ENCODE assay signal across 8 cellular contexts in genomic region chr5:171386861-171387254, GRCh38. TPM values are rescaled to one million over a fixed set of nuclear protein-coding genes. Genes with fewer than 3 reads are reported as not detected.
DNase-seq lines count a peak whose midpoint lies in the region; ATAC-seq, FAIRE-seq and TF ChIP-seq lines count a peak whose summit lies in the region.

No MANE protein-coding gene starts in this region.

- TF ChIP-seq POLR2A in K562 (conservative IDR thresholded peaks at IDR 0.05) (no peak), vagina (IDR thresholded peaks at IDR 0.05) (no peak)

- no peaks in the 10 kb centered on the region for H3K27me3 ChIP-seq in HUES6 (ENCODE audit: control insufficient read depth, insufficient read depth, low read length)
- H3K27me3 ChIP-seq in K562 (ENCODE audit: control insufficient read depth in 2 of 2, insufficient read depth in 2 of 2, low read length in 2 of 2), result no peaks in the 10 kb centered on the region
- H3K27me3 ChIP-seq in lower lobe of right lung (ENCODE audit: low read depth), result no peaks in the 10 kb centered on the region
- H3K27me3 ChIP-seq in vagina, result no peaks in the 10 kb centered on the region

- H3K36me3 ChIP-seq in HUES6 (ENCODE audit: control insufficient read depth, insufficient read depth, low read length), result peaks cover 35% of the 10 kb centered on the region
- H3K36me3 ChIP-seq in K562 (ENCODE audit: control insufficient read depth, insufficient read depth, low read length), result peaks cover 34% of the 10 kb centered on the region
- H3K36me3 ChIP-seq in lower lobe of right lung, result peaks cover 18% of the 10 kb centered on the region
- peaks cover under 1% of the 10 kb centered on the region in 2 donors for H3K36me3 ChIP-seq in vagina

- CTCF ChIA-PET in K562 (lab: Yijun Ruan, JAX; ENCODE audit: low intra/inter-chr PET ratio), result no interaction called here

- H3K4me3 ChIP-seq in HUES6 (ENCODE audit: low read depth, low read length), result peak overlapping the region; percentile 89
- peak overlapping the region; percentile 43 for H3K4me3 ChIP-seq in K562
- H3K4me3 ChIP-seq in lower lobe of right lung, result peak overlapping the region; percentile 95
- peak overlapping the region; percentile 93 to 95 for H3K4me3 ChIP-seq in vagina

- H2AFZ ChIP-seq in K562 (ENCODE audit: low read depth, low read length), result peak overlapping the region; percentile 93

- H3K9me1 ChIP-seq in K562 (ENCODE audit: control insufficient read depth, insufficient read depth, low read length), result peaks cover 6% of the 10 kb centered on the region

- in situ Hi-C loops in Caki2 (cut with HindIII; ENCODE audit: low pct_unique_long_range_greater_than_20kb, low sequenced_read_pairs) (no loop called here), K562 (cut with MboI) (no loop called here)

- intact Hi-C loops in K562 (cut with micrococcal nuclease), result no loop called here
- intact Hi-C loops in lower lobe of right lung (cut with DNase I), result no loop called here
- intact Hi-C loops in vagina (cut with DNase I), result no loop called here

- peak overlapping the region; percentile 94 for H3K9ac ChIP-seq in HUES6 (ENCODE audit: low read length)
- H3K9ac ChIP-seq in K562 (ENCODE audit: insufficient read depth in 1 of 2, low read depth in 2 of 2, low read length in 2 of 2), result peak overlapping the region; percentile 96 to 97

- H3K4me1 ChIP-seq in HUES6 (ENCODE audit: control insufficient read depth, insufficient read depth, low read length) (peaks cover 16% of the 10 kb centered on the region), K562 (replicated peaks in 1 of 2; ENCODE audit: control insufficient read depth in 2 of 2, insufficient read depth in 2 of 2, low read length in 2 of 2) (peaks cover 9% of the 10 kb centered on the region in 2 experiments; a peak in 4 of 5 replicates), lower lobe of right lung (peaks cover 38% of the 10 kb centered on the region), vagina (peaks cover 37% of the 10 kb centered on the region)

- TF ChIP-seq CTCF in K562 (IDR thresholded peaks at IDR 0.05 in 2 of 3, conservative IDR thresholded peaks at IDR 0.05 in 1 of 3; ENCODE audit: insufficient read depth in 2 of 3, low read depth in 1 of 3, low read length in 3 of 3), result no peak
- no peak for TF ChIP-seq CTCF in lower lobe of right lung (IDR thresholded peaks at IDR 0.05)
- no peak for TF ChIP-seq CTCF in vagina (IDR thresholded peaks at IDR 0.05)

- FAIRE-seq in K562 (lab: Jason Lieb, UNC), result peak; percentile 11

- BruUV-seq in K562 (replicated peaks; lab: Mats Ljungman, UMichigan), result TSS peak; percentile 99

- peaks cover 54% of the 10 kb centered on the region for H3K79me2 ChIP-seq in K562 (ENCODE audit: control insufficient read depth, insufficient read depth, low read length)

- POLR2A ChIA-PET in K562 (lab: Yijun Ruan, JAX), result interaction anchor here (0.6 to 3.6 kb wide), 12 partner anchors 9 to 1685 kb away, joined by 3 to 38 read pairs (median 4); no protein-coding TSS in a partner anchor

- TF ChIP-seq EP300 in K562 (IDR thresholded peaks at IDR 0.05; ENCODE audit: low read length), result no peak

- no peak for TF ChIP-seq RAD21 in K562 (CRISPR knock-in tag; conservative IDR thresholded peaks at IDR 0.05 in 1 of 2, IDR thresholded peaks at IDR 0.05 in 1 of 2)

- H3K27ac ChIP-seq in HUES6 (ENCODE audit: low read depth, low read length), result peak overlapping the region; percentile 93
- peak overlapping the region; percentile 93 for H3K27ac ChIP-seq in K562 (ENCODE audit: extremely low read depth, low read depth, low read length)
- H3K27ac ChIP-seq in lower lobe of right lung, result peak overlapping the region; percentile 94
- peak overlapping the region; percentile 94 for H3K27ac ChIP-seq in vagina

- H4K20me1 ChIP-seq in K562 (replicated peaks; ENCODE audit: control insufficient read depth, insufficient read depth, low read length), result peaks cover 39% of the 10 kb centered on the region

- H3K9me3 ChIP-seq in HUES6 (ENCODE audit: control insufficient read depth, insufficient read depth, low read depth, low read length), result no peaks in the 10 kb centered on the region
- no peaks in the 10 kb centered on the region; the same call in 1 of the 2 replicates for H3K9me3 ChIP-seq in K562 (replicated peaks; ENCODE audit: control insufficient read depth, insufficient read depth, low read depth, low read length)
- H3K9me3 ChIP-seq in lower lobe of right lung, result no peaks in the 10 kb centered on the region
- no peaks in the 10 kb centered on the region for H3K9me3 ChIP-seq in vagina

- DNase-seq in Caki2 (ENCODE audit: low read depth) (peak; percentile 27), K562 (ENCODE audit: extremely low read depth in 1 of 4, low spot score in 3 of 4) (peak in 2 of 4 experiments; percentile 30 to 47), lower lobe of right lung (peak; percentile 36), vagina (ENCODE audit: extremely low spot score in 2 of 2) (no peak), COLO668 (lab: John Stamatoyannopoulos, UW; ENCODE audit: unreplicated experiment) (no peak), foreskin melanocyte (no peak)

- H3K4me2 ChIP-seq in K562 (ENCODE audit: insufficient read depth, low read length), result peak overlapping the region; percentile 92

- 2% methylated on average over 16 of the region's 16 CpGs for WGBS in K562 (ENCODE audit: insufficient coverage, low coverage, missing lambda C conversion rate)

- ATAC-seq in K562 (no peak), lower lobe of right lung (peak in 1 of 2 donors; percentile 0), GM21526 (IDR thresholded peaks at IDR 0.05; ENCODE audit: low FRiP score, unreplicated experiment) (no peak)

TF ChIP-seq in K562, 482 proteins besides CTCF, POLR2A, EP300 and RAD21 (continues in another document):
- TF ChIP-seq ARNT (IDR thresholded peaks at IDR 0.05), result 0 out of 4 replicates have a peak, but pooled peaks of 1 of the 2 experiments have one; percentile 28

RNA-seq across cellular contexts. Expression of gene NPM1, which starts 0.8 kb away (rescaled TPM):
- 2,650 and 4,923 TPM in 2 replicates for total RNA-seq in Caki2 (2014; rRNA removed; shearing (Covaris generic); ENCODE audit: low replicate concordance)
- total RNA-seq in K562 (2011; cell fraction: chromatin; rRNA removed; ENCODE audit: low replicate concordance), result 380 and 708 TPM in 2 replicates
- total RNA-seq in K562 (2011; cell fraction: nucleolus; rRNA removed), result 320 and 388 TPM in 2 replicates
- 349 and 479 TPM in 2 replicates for total RNA-seq in K562 (2011; cell fraction: nucleoplasm; rRNA removed)
- total RNA-seq in K562 (2014; rRNA removed), result 2,275 and 2,438 TPM in 2 replicates
- 6,105 and 6,135 TPM in 2 replicates for total RNA-seq in K562 (2014; rRNA removed; fragmentation: Illumina TruSeq; extraction: Trizol)
- 5,186 and 5,639 TPM in 2 replicates for total RNA-seq in K562 (2015; rRNA removed; fragmentation: Illumina TruSeq; extraction: Trizol)
- total RNA-seq in K562 (2021), result 2,894 and 2,951 TPM in 2 replicates
- 2,553 and 3,164 TPM in 2 replicates for polyA plus RNA-seq in K562 (2011; rRNA removed)
- 324 and 4,326 TPM in 2 replicates for polyA plus RNA-seq in K562 (2011; cell fraction: cytosol; rRNA removed)
- 680 and 968 TPM in 2 replicates for polyA plus RNA-seq in K562 (2011; cell fraction: nucleus; rRNA removed)
- polyA plus RNA-seq in K562 (2012), result 3,341 and 5,906 TPM in 2 replicates
- 4,182 and 5,696 TPM in 2 replicates for polyA plus RNA-seq in K562 (2014; fragmentation: Illumina TruSeq; extraction: Trizol)
- 1,000 to 10,000 TPM; 4,099 to 6,909 TPM for polyA plus RNA-seq in K562 (2014; fragmentation: Nextera tagmentation; extraction: Ambion mirVana)
- polyA plus RNA-seq in K562 (2014; rRNA removed), result 2,789 and 6,654 TPM in 2 replicates
- 1,992 and 2,499 TPM in 2 replicates for polyA minus RNA-seq in K562 (2011; rRNA and poly(A)+ RNA removed)
- 3,102 and 3,979 TPM in 2 replicates for polyA minus RNA-seq in K562 (2011; cell fraction: cytosol; rRNA and poly(A)+ RNA removed)
- 305 and 418 TPM in 2 replicates for polyA minus RNA-seq in K562 (2011; cell fraction: nucleus; rRNA and poly(A)+ RNA removed)
- 684 TPM for total RNA-seq in lower lobe of right lung
- total RNA-seq in vagina, result 526 TPM

RNA-seq across cellular contexts. Expression of gene FGF18, which starts 32.6 kb away (rescaled TPM):
- 3.6 and 9.5 TPM in 2 replicates for total RNA-seq in Caki2 (2014; rRNA removed; shearing (Covaris generic); ENCODE audit: low replicate concordance)
- 0.21 TPM in 1 of 2 replicates, not detected in the other for total RNA-seq in K562 (2011; cell fraction: chromatin; rRNA removed; ENCODE audit: low replicate concordance)
- total RNA-seq in K562 (2011; cell fraction: nucleolus; rRNA removed), result 0.17 TPM in 1 of 2 replicates, not detected in the other
- not detected in 2 replicates for total RNA-seq in K562 (2011; cell fraction: nucleoplasm; rRNA removed)
- total RNA-seq in K562 (2014; rRNA removed), result 0.05 TPM in 1 of 2 replicates, not detected in the other
- not detected in 2 replicates for total RNA-seq in K562 (2014; rRNA removed; fragmentation: Illumina TruSeq; extraction: Trizol)
- total RNA-seq in K562 (2015; rRNA removed; fragmentation: Illumina TruSeq; extraction: Trizol), result not detected in 2 replicates
- total RNA-seq in K562 (2021), result 0.18 TPM in 1 of 2 replicates, not detected in the other
- not detected in 2 replicates for polyA plus RNA-seq in K562 (2011; rRNA removed)
- polyA plus RNA-seq in K562 (2011; cell fraction: cytosol; rRNA removed), result 0.06 TPM in 1 of 2 replicates, not detected in the other
- 0.11 and 0.22 TPM in 2 replicates for polyA plus RNA-seq in K562 (2011; cell fraction: nucleus; rRNA removed)
- 0.04 and 0.05 TPM in 2 replicates for polyA plus RNA-seq in K562 (2012)
- not detected in 2 replicates for polyA plus RNA-seq in K562 (2014; fragmentation: Illumina TruSeq; extraction: Trizol)
- not detected for polyA plus RNA-seq in K562 (2014; fragmentation: Nextera tagmentation; extraction: Ambion mirVana)
- polyA plus RNA-seq in K562 (2014; rRNA removed), result 0.11 TPM in 1 of 2 replicates, not detected in the other
- not detected in 2 replicates for polyA minus RNA-seq in K562 (2011; rRNA and poly(A)+ RNA removed)
- polyA minus RNA-seq in K562 (2011; cell fraction: cytosol; rRNA and poly(A)+ RNA removed), result not detected in 2 replicates
- 0.13 and 0.22 TPM in 2 replicates for polyA minus RNA-seq in K562 (2011; cell fraction: nucleus; rRNA and poly(A)+ RNA removed)
- total RNA-seq in lower lobe of right lung, result 2.0 TPM
- 1.7 TPM for total RNA-seq in vagina

Comparison
In these comparisons a context has a peak if more than half of its experiments do, and no peak if none do; other contexts are left out.
1. DNase-seq: peak in Caki2 (single experiment) and lower lobe of right lung (single experiment); none in vagina (0 of 2), COLO668 (single experiment) and foreskin melanocyte (single experiment).
2. H3K4me3 ChIP-seq: peak in every context shown above with its lines; median percentile 95 in lower lobe of right lung; 94 in vagina; 89 in HUES6; 43 in K562.
3. Peak in every context shown above with its lines, with median percentiles within 50 percentile points of each other: H3K27ac ChIP-seq.